In the genomic region with DNA sequence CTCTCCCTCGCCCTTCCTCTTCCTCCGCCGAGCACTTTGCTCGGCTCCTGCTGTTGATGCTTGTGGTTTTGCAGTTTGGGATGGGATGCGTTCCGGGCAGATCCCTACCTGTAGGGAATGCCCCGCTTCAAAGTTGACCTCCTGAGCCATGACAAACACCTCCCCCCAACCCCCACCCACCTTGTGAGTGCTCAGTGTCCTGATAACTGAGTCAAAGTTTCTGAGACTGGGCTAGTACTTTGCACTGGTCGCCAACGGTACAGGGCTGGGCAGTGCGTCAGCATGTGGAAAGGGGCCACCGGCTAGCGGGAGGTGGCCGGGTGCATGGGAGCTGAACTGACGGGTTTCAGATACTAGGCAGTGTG, we compare ENCODE assay signal across 8 cellular contexts. TPM values are rescaled to one million over a fixed set of nuclear protein-coding genes. Genes with fewer than 3 reads are reported as not detected.
DNase-seq lines count a peak whose midpoint lies in the region; ATAC-seq, FAIRE-seq and TF ChIP-seq lines count a peak whose summit lies in the region.
"Had no signal": no experiment of that assay in that cellular context is flagged by ENCODE, and none has a peak within 500 bp of the region (broad histone marks: within the 10 kb centered on the region; RNA-seq: fewer than 3 reads in every experiment).

No MANE protein-coding gene starts in this region.

- DNase-seq in GM12865 (ENCODE audit: low read depth) (peak; percentile 54), OCI-M1 (lab: John Stamatoyannopoulos, UW) (peak; percentile 77), astrocyte (ENCODE audit: low read depth) (no peak), iPS DF 6.9 (ENCODE audit: low read depth, low spot score) (no peak), gastrocnemius medialis (peak; percentile 18 to 59), NCI-H1048 (lab: John Stamatoyannopoulos, UW) (no peak)

- H3K27ac ChIP-seq in HEK293 (ENCODE audit: extremely low read depth, low read depth, low read length) = peak overlapping the region; percentile 87; the same call in 1 of the 2 replicates
- H3K27ac ChIP-seq in astrocyte (ENCODE audit: low read depth, low read length) = peak overlapping the region; percentile 66
- no peak overlapping the region for H3K27ac ChIP-seq in iPS DF 6.9 (ENCODE audit: low read length)
- peak overlapping the region; percentile 92 to 98 (median 94) for H3K27ac ChIP-seq in gastrocnemius medialis

- intact Hi-C loops in gastrocnemius medialis (cut with DNase I; ENCODE audit: low total_unique reads) = loop anchor here (5.0 kb wide), 1 partner anchor 683 kb away; a partner anchor contains a TSS

- H3K27me3 ChIP-seq in astrocyte (ENCODE audit: insufficient read depth, low read length) (no peaks in the 10 kb centered on the region), iPS DF 6.9 (ENCODE audit: control insufficient read depth, insufficient read depth, low read length) (no peaks in the 10 kb centered on the region), gastrocnemius medialis (no peaks in the 10 kb centered on the region)

- H4K20me1 ChIP-seq in astrocyte (ENCODE audit: insufficient read depth, low read length) = peaks cover 20% of the 10 kb centered on the region

- in situ Hi-C loops in gastrocnemius medialis (cut with MboI; ENCODE audit: low sequenced_read_pairs in 4 of 4) = loop anchor here in 1 of 4 donors (25.0 kb wide), 1 partner anchor 723 kb away; no protein-coding TSS in a partner anchor

- peak; percentile 45 for ATAC-seq in gastrocnemius medialis

- peak overlapping the region; percentile 48 for H3K27ac Mint-ChIP-seq in astrocyte (ENCODE audit: unreplicated experiment)

- no peak for TF ChIP-seq POLR2A in gastrocnemius medialis (IDR thresholded peaks at IDR 0.05)

- peak overlapping the region; percentile 94 for H2AFZ ChIP-seq in astrocyte (ENCODE audit: low read depth, low read length)

- WGBS in iPS DF 6.9 (ENCODE audit: insufficient coverage, insufficient read length) = no CpG with 5 or more reads among the region's 14 CpGs

- H3K9ac ChIP-seq in astrocyte (ENCODE audit: low read length) = peak overlapping the region; percentile 90

- peaks cover 3% of the 10 kb centered on the region; the same call in 1 of the 2 replicates for H3K4me1 ChIP-seq in HEK293 (ENCODE audit: control insufficient read depth, insufficient read depth, low read length)
- peaks cover 5% of the 10 kb centered on the region for H3K4me1 ChIP-seq in astrocyte (ENCODE audit: insufficient read depth, low read length)
- H3K4me1 ChIP-seq in iPS DF 6.9 (ENCODE audit: control insufficient read depth, insufficient read depth, low read length) = no peaks in the 10 kb centered on the region
- peaks cover 3 to 11% of the 10 kb centered on the region in 2 donors for H3K4me1 ChIP-seq in gastrocnemius medialis

- CTCF ChIA-PET in HEK293 (lab: Yijun Ruan, JAX) = interaction anchor here (0.7 kb wide), 1 partner anchor 58 kb away, joined by 3 read pairs; no protein-coding TSS in a partner anchor

- POLR2A ChIA-PET in HEK293 (lab: Yijun Ruan, JAX) = interaction anchor here (1.0 kb wide), 1 partner anchor 161 kb away, joined by 3 read pairs; no protein-coding TSS in a partner anchor

- no peaks in the 10 kb centered on the region for H3K9me3 ChIP-seq in HEK293 (ENCODE audit: control insufficient read depth, insufficient read depth, low read depth, low read length)
- H3K9me3 ChIP-seq in astrocyte (ENCODE audit: insufficient read depth, low read depth, low read length) = no peaks in the 10 kb centered on the region
- H3K9me3 ChIP-seq in iPS DF 6.9 (ENCODE audit: control insufficient read depth, insufficient read depth, low read length) = no peaks in the 10 kb centered on the region; the same call in 1 of the 2 replicates
- H3K9me3 ChIP-seq in gastrocnemius medialis = no peaks in the 10 kb centered on the region

- H3K79me2 ChIP-seq in astrocyte (ENCODE audit: insufficient read depth, low read length) = peaks cover 42% of the 10 kb centered on the region

- H3K4me2 ChIP-seq in astrocyte (ENCODE audit: low read length) = peak overlapping the region; percentile 95

- no peak for FAIRE-seq in astrocyte (lab: Jason Lieb, UNC)
- FAIRE-seq: endometrium had no signal

- H3K9me3 Mint-ChIP-seq in astrocyte (ENCODE audit: unreplicated experiment) = no peaks in the 10 kb centered on the region

- H3K4me3 ChIP-seq in GM12865 (ENCODE audit: low read depth, low read length) (peak overlapping the region; percentile 80), HEK293 (ENCODE audit: low read depth, low read length) (peak overlapping the region; percentile 96), astrocyte (ENCODE audit: insufficient read depth, low read depth, low read length) (peak overlapping the region; percentile 87), iPS DF 6.9 (ENCODE audit: low read length) (peak overlapping the region; percentile 80), gastrocnemius medialis (peak overlapping the region; percentile 90 to 100 (median 93))

- H3K4me3 Mint-ChIP-seq in astrocyte (ENCODE audit: unreplicated experiment) = peak overlapping the region; percentile 97

- no peaks in the 10 kb centered on the region for H3K36me3 ChIP-seq in HEK293 (ENCODE audit: control insufficient read depth in 2 of 2, insufficient read depth in 1 of 2, low read length in 2 of 2)
- no peaks in the 10 kb centered on the region for H3K36me3 ChIP-seq in astrocyte (ENCODE audit: insufficient read depth, low read length)
- no peaks in the 10 kb centered on the region for H3K36me3 ChIP-seq in iPS DF 6.9 (ENCODE audit: control insufficient read depth, insufficient read depth, low read length)
- no peaks in the 10 kb centered on the region for H3K36me3 ChIP-seq in gastrocnemius medialis

- peaks cover 7% of the 10 kb centered on the region for H3K4me1 Mint-ChIP-seq in astrocyte (ENCODE audit: low read depth, unreplicated experiment)

- TF ChIP-seq CTCF in GM12865 (IDR thresholded peaks at IDR 0.05; ENCODE audit: insufficient read depth, low read depth, low read length, missing control alignments) (no peak), HEK293 (tag by site-specific recombination; IDR thresholded peaks at IDR 0.05) (no peak), astrocyte (IDR thresholded peaks at IDR 0.05; ENCODE audit: insufficient read depth, low read depth, low read length) (no peak), gastrocnemius medialis (IDR thresholded peaks at IDR 0.05 in 4 of 5, conservative IDR thresholded peaks at IDR 0.05 in 1 of 5) (no peak)

- peaks cover 3% of the 10 kb centered on the region for H3K27me3 Mint-ChIP-seq in astrocyte (ENCODE audit: low read depth, unreplicated experiment)

- H3K36me3 Mint-ChIP-seq in astrocyte (ENCODE audit: low read depth, unreplicated experiment) = peaks cover 2% of the 10 kb centered on the region

TF ChIP-seq in HEK293, 187 proteins besides CTCF, POLR2A, EP300 and RAD21:
- TF ChIP-seq ZNF48 (tag by site-specific recombination; IDR thresholded peaks at IDR 0.05) (no peak), GFI1B (tag by site-specific recombination; IDR thresholded peaks at IDR 0.05) (no peak), TCF7L2 (IDR thresholded peaks at IDR 0.05; ENCODE audit: borderline replicate concordance, low read depth, low read length) (no peak), ZNF747 (tag by site-specific recombination; IDR thresholded peaks at IDR 0.05) (no peak), ZNF341 (tag by site-specific recombination; IDR thresholded peaks at IDR 0.05; ENCODE audit: low read depth) (peak; percentile 8), ZNF169 (tag by site-specific recombination; IDR thresholded peaks at IDR 0.05) (no peak), ZNF248 (tag by site-specific recombination; IDR thresholded peaks at IDR 0.05) (no peak), ZNF785 (tag by site-specific recombination; IDR thresholded peaks at IDR 0.05) (no peak), ZNF600 (tag by site-specific recombination; IDR thresholded peaks at IDR 0.05) (no peak), ZNF558 (tag by site-specific recombination; IDR thresholded peaks at IDR 0.05) (no peak), HOXD13 (CRISPR knock-in tag; IDR thresholded peaks at IDR 0.05; ENCODE audit: borderline replicate concordance) (no peak), ZNF837 (tag by site-specific recombination; IDR thresholded peaks at IDR 0.05) (no peak), EGR2 (tag by site-specific recombination; IDR thresholded peaks at IDR 0.05; ENCODE audit: low read depth) (0 out of 2 replicates have a peak, but pooled peaks have one; percentile 10), ZNF423 (tag by site-specific recombination; IDR thresholded peaks at IDR 0.05) (no peak), TRIM28 (IDR thresholded peaks at IDR 0.05; ENCODE audit: borderline replicate concordance, low read length) (0 out of 2 replicates have a peak, but pooled peaks have one; percentile 10)

RNA-seq across cellular contexts. Expression of a gene that starts 0.8 kb away (rescaled TPM):
- total RNA-seq in astrocyte (40.2 and 42.1 TPM in 2 replicates), gastrocnemius medialis (10 to 100 TPM in 3 of 4 donors, 1 to 10 TPM in 1; 8.8 to 22.2 (median 14.9) TPM)

Comparison
In these comparisons a context has a peak if more than half of its experiments do, and no peak if none do; other contexts are left out.
1. DNase-seq: peak in GM12865 (single experiment), OCI-M1 (single experiment) and gastrocnemius medialis (2 of 2); none in astrocyte (single experiment), iPS DF 6.9 (single experiment) and NCI-H1048 (single experiment).
2. Peak in every context shown above with its lines, with median percentiles within 50 percentile points of each other: H3K4me3 ChIP-seq.